ENCODE assay signal across 24 cellular contexts in genomic region chr16:11117576-11118211, GRCh38.
DNase-seq lines count a peak whose midpoint lies in the region; ATAC-seq lines count a peak whose summit lies in the region.
"Had no signal": no experiment of that assay in that cellular context is flagged by ENCODE, and none has a peak within 500 bp of the region (broad histone marks: within the 10 kb centered on the region; RNA-seq: fewer than 3 reads in every experiment).

No MANE protein-coding gene starts in this region.

- no peaks in the 10 kb centered on the region for H3K27me3 Mint-ChIP-seq in T-helper 2 cell treated with Interferon-gamma antibody and Interleukin-4, amounts not matched to agents 5 μg/mL and 100 μg/mL, for 36 hours (ENCODE audit: low read depth)
- no peaks in the 10 kb centered on the region for H3K27me3 Mint-ChIP-seq in activated T-helper 2 cell treated with anti-CD3 and anti-CD28 coated beads, Interferon-gamma antibody, Interleukin-2, Interleukin-4, amounts not matched to agents 10 μg/mL and 5 μg/mL and 100 μg/mL, durations not matched to agents 14 hours and 24 hours and 36 hours (ENCODE audit: low read depth)

- H3K4me3 Mint-ChIP-seq in T-helper 2 cell treated with Interferon-gamma antibody and Interleukin-4, amounts not matched to agents 5 μg/mL and 100 μg/mL, for 36 hours: no peak overlapping the region
- no peak overlapping the region for H3K4me3 Mint-ChIP-seq in activated T-helper 2 cell treated with anti-CD3 and anti-CD28 coated beads, Interferon-gamma antibody, Interleukin-2, Interleukin-4, amounts not matched to agents 10 μg/mL and 5 μg/mL and 100 μg/mL, durations not matched to agents 14 hours and 24 hours and 36 hours (ENCODE audit: low read depth)
- H3K4me3 Mint-ChIP-seq in stimulated activated effector memory CD8-positive, alpha-beta T cell treated with anti-CD3 and anti-CD28 coated beads, Interleukin-12 subunit alpha, Interleukin-12 subunit beta, amount 100 ng/mL, for 72 hours: no peak overlapping the region
- H3K4me3 Mint-ChIP-seq: brain had no signal

- no peak for DNase-seq in T-helper 2 cell treated with Interferon-gamma antibody and Interleukin-4, amounts not matched to agents 5 μg/mL and 100 μg/mL, for 36 hours (ENCODE audit: low spot score)
- DNase-seq in T-helper 2 cell (no peak), SIG-M5 treated with dmso at 0.1 percent for 504 hours (lab: John Stamatoyannopoulos, UW; ENCODE audit: unreplicated experiment) (no peak), RPMI8226 (no peak)
- no peak for DNase-seq in activated T-helper 2 cell treated with anti-CD3 and anti-CD28 coated beads, Interferon-gamma antibody, Interleukin-2, Interleukin-4, amounts not matched to agents 10 μg/mL and 5 μg/mL and 100 μg/mL, durations not matched to agents 14 hours and 24 hours and 36 hours (ENCODE audit: low spot score)
- DNase-seq in stimulated activated effector memory CD8-positive, alpha-beta T cell treated with anti-CD3 and anti-CD28 coated beads, Interleukin-12 subunit alpha, Interleukin-12 subunit beta, amount 100 ng/mL, for 72 hours (ENCODE audit: low spot score in 2 of 2): no peak
- DNase-seq: activated CD4-positive, CD25-positive, alpha-beta regulatory T cell treated with anti-CD3 and anti-CD28 coated beads, Interleukin-2, amount 50 U/mL, for 72 hours; activated gamma-delta T cell; activated T-cell treated with anti-CD3 and anti-CD28 coated beads for 4 hours; cerebellar nuclear complex; hypothalamus; NCI-H1105 treated with DMSO at 0.1 percent for 48 hours; NCI-H1930; NCI-H69; SIG-M5; stimulated activated CD4-positive, alpha-beta T cell treated with anti-CD3 and anti-CD28 coated beads, Interleukin-12 subunit alpha, Interleukin-12 subunit beta, amount 100 ng/mL, for 4 hours; stimulated activated CD4-positive, alpha-beta T cell treated with anti-CD3 and anti-CD28 coated beads, Interleukin-4, amount 100 ng/mL, for 1 hour had no signal

- no peaks in the 10 kb centered on the region for H3K9me3 Mint-ChIP-seq in T-helper 2 cell treated with Interferon-gamma antibody and Interleukin-4, amounts not matched to agents 5 μg/mL and 100 μg/mL, for 36 hours
- no peaks in the 10 kb centered on the region for H3K9me3 Mint-ChIP-seq in activated T-helper 2 cell treated with anti-CD3 and anti-CD28 coated beads, Interferon-gamma antibody, Interleukin-2, Interleukin-4, amounts not matched to agents 10 μg/mL and 5 μg/mL and 100 μg/mL, durations not matched to agents 14 hours and 24 hours and 36 hours
- H3K9me3 Mint-ChIP-seq in stimulated activated effector memory CD8-positive, alpha-beta T cell treated with anti-CD3 and anti-CD28 coated beads, Interleukin-12 subunit alpha, Interleukin-12 subunit beta, amount 100 ng/mL, for 72 hours: no peaks in the 10 kb centered on the region
- H3K9me3 Mint-ChIP-seq: brain had no signal

- peaks cover 41% of the 10 kb centered on the region for H3K36me3 Mint-ChIP-seq in T-helper 2 cell treated with Interferon-gamma antibody and Interleukin-4, amounts not matched to agents 5 μg/mL and 100 μg/mL, for 36 hours (ENCODE audit: low read depth)
- H3K36me3 Mint-ChIP-seq in activated T-helper 2 cell treated with anti-CD3 and anti-CD28 coated beads, Interferon-gamma antibody, Interleukin-2, Interleukin-4, amounts not matched to agents 10 μg/mL and 5 μg/mL and 100 μg/mL, durations not matched to agents 14 hours and 24 hours and 36 hours (ENCODE audit: low read depth): peaks cover 60% of the 10 kb centered on the region
- H3K36me3 Mint-ChIP-seq in stimulated activated effector memory CD8-positive, alpha-beta T cell treated with anti-CD3 and anti-CD28 coated beads, Interleukin-12 subunit alpha, Interleukin-12 subunit beta, amount 100 ng/mL, for 72 hours: peaks cover 21% of the 10 kb centered on the region

- intact Hi-C loops in activated T-helper 2 cell treated with anti-CD3 and anti-CD28 coated beads, Interferon-gamma antibody, Interleukin-2, Interleukin-4, amounts not matched to agents 10 μg/mL and 5 μg/mL and 100 μg/mL, durations not matched to agents 14 hours and 24 hours and 36 hours (cut with micrococcal nuclease): no loop called here

- peak overlapping the region; percentile 16 for H3K27ac Mint-ChIP-seq in T-helper 2 cell treated with Interferon-gamma antibody and Interleukin-4, amounts not matched to agents 5 μg/mL and 100 μg/mL, for 36 hours
- H3K27ac Mint-ChIP-seq in activated T-helper 2 cell treated with anti-CD3 and anti-CD28 coated beads, Interferon-gamma antibody, Interleukin-2, Interleukin-4, amounts not matched to agents 10 μg/mL and 5 μg/mL and 100 μg/mL, durations not matched to agents 14 hours and 24 hours and 36 hours: peak overlapping the region; percentile 24
- H3K27ac Mint-ChIP-seq in stimulated activated effector memory CD8-positive, alpha-beta T cell treated with anti-CD3 and anti-CD28 coated beads, Interleukin-12 subunit alpha, Interleukin-12 subunit beta, amount 100 ng/mL, for 72 hours: peak overlapping the region; percentile 12
- H3K27ac Mint-ChIP-seq: brain had no signal

- ATAC-seq in HG02798 (IDR thresholded peaks at IDR 0.05; ENCODE audit: poor library complexity, unreplicated experiment) (peak; percentile 39), GM19035 (IDR thresholded peaks at IDR 0.05; ENCODE audit: unreplicated experiment) (no peak)
- ATAC-seq in stimulated activated effector memory CD8-positive, alpha-beta T cell treated with anti-CD3 and anti-CD28 coated beads, Interleukin-12 subunit alpha, Interleukin-12 subunit beta, amount 100 ng/mL, for 72 hours: no peak
- ATAC-seq: gastroesophageal sphincter, K562, Panc1, sciatic nerve had no signal

- peaks cover 65% of the 10 kb centered on the region for H3K4me1 Mint-ChIP-seq in T-helper 2 cell treated with Interferon-gamma antibody and Interleukin-4, amounts not matched to agents 5 μg/mL and 100 μg/mL, for 36 hours (ENCODE audit: low read depth)
- peaks cover 62% of the 10 kb centered on the region for H3K4me1 Mint-ChIP-seq in activated T-helper 2 cell treated with anti-CD3 and anti-CD28 coated beads, Interferon-gamma antibody, Interleukin-2, Interleukin-4, amounts not matched to agents 10 μg/mL and 5 μg/mL and 100 μg/mL, durations not matched to agents 14 hours and 24 hours and 36 hours (ENCODE audit: low read depth)
- H3K4me1 Mint-ChIP-seq in stimulated activated effector memory CD8-positive, alpha-beta T cell treated with anti-CD3 and anti-CD28 coated beads, Interleukin-12 subunit alpha, Interleukin-12 subunit beta, amount 100 ng/mL, for 72 hours: peaks cover 45% of the 10 kb centered on the region
